In the genomic region with DNA sequence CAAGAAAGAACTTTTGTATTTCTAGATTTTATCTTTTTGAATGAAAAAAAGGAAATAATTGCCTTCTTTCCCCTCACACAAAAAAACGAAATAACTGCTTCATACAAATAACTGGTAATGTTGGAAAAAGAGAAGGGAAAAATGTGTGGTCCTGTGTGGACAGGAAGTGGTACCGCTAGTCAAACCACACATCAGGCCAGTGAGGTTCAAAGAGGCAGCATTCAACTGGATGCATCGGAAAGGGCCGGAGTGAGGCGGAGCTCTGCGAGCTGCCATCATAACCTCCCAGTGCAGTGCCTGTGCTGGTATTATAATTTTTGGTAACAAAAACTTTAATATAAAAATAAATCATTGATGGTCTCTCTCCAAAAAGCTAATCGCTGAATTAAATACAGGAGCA, we compare ENCODE assay signal across 26 cellular contexts.
DNase-seq lines count a peak whose midpoint lies in the region; ATAC-seq, FAIRE-seq and TF ChIP-seq lines count a peak whose summit lies in the region.
"Had no signal": no experiment of that assay in that cellular context is flagged by ENCODE, and none has a peak within 500 bp of the region (broad histone marks: within the 10 kb centered on the region; RNA-seq: fewer than 3 reads in every experiment).

No MANE protein-coding gene starts in this region.

- H3K27ac Mint-ChIP-seq in stimulated activated naive CD8-positive, alpha-beta T cell treated with anti-CD3 and anti-CD28 coated beads, Interleukin-15, Interleukin-2, amounts not matched to agents 100 ng/mL and 50 ng/mL, for 24 hours: peak overlapping the region; percentile 96
- peak overlapping the region; percentile 96 for H3K27ac Mint-ChIP-seq in T-helper 17 cell
- H3K27ac Mint-ChIP-seq in central memory CD8-positive, alpha-beta T cell (ENCODE audit: low read depth): peak overlapping the region; percentile 86
- H3K27ac Mint-ChIP-seq: H9 had no signal

- H3K4me3 Mint-ChIP-seq in stimulated activated naive CD8-positive, alpha-beta T cell treated with anti-CD3 and anti-CD28 coated beads, Interleukin-15, Interleukin-2, amounts not matched to agents 100 ng/mL and 50 ng/mL, for 24 hours: peak overlapping the region; percentile 85
- peak overlapping the region; percentile 93 for H3K4me3 Mint-ChIP-seq in T-helper 17 cell
- peak overlapping the region; percentile 88 for H3K4me3 Mint-ChIP-seq in central memory CD8-positive, alpha-beta T cell
- H3K4me3 Mint-ChIP-seq: H9 had no signal

- H3K36me3 ChIP-seq in esophagus muscularis mucosa: peaks cover 0 to 23% (median 14%) of the 10 kb centered on the region in 4 donors
- H3K36me3 ChIP-seq: cardiac muscle cell had no signal

- intact Hi-C loops in esophagus muscularis mucosa (cut with DNase I): no loop called here

- H3K27me3 Mint-ChIP-seq in stimulated activated naive CD8-positive, alpha-beta T cell treated with anti-CD3 and anti-CD28 coated beads, Interleukin-15, Interleukin-2, amounts not matched to agents 100 ng/mL and 50 ng/mL, for 24 hours: no peaks in the 10 kb centered on the region
- no peaks in the 10 kb centered on the region for H3K27me3 Mint-ChIP-seq in T-helper 17 cell
- no peaks in the 10 kb centered on the region for H3K27me3 Mint-ChIP-seq in central memory CD8-positive, alpha-beta T cell
- H3K27me3 Mint-ChIP-seq: activated B cell treated with CpG ODN at 0.5 μM for 24 hours had no signal

- no peak for TF ChIP-seq POLR2A in esophagus muscularis mucosa (IDR thresholded peaks at IDR 0.05; ENCODE audit: low read depth)

- H3K36me3 Mint-ChIP-seq in stimulated activated naive CD8-positive, alpha-beta T cell treated with anti-CD3 and anti-CD28 coated beads, Interleukin-15, Interleukin-2, amounts not matched to agents 100 ng/mL and 50 ng/mL, for 24 hours (ENCODE audit: low read depth): peaks cover 38% of the 10 kb centered on the region
- H3K36me3 Mint-ChIP-seq in T-helper 17 cell (ENCODE audit: low read depth): peaks cover 4% of the 10 kb centered on the region
- H3K36me3 Mint-ChIP-seq in central memory CD8-positive, alpha-beta T cell (ENCODE audit: insufficient read depth): peaks cover 10% of the 10 kb centered on the region

- H3K4me1 Mint-ChIP-seq in stimulated activated naive CD8-positive, alpha-beta T cell treated with anti-CD3 and anti-CD28 coated beads, Interleukin-15, Interleukin-2, amounts not matched to agents 100 ng/mL and 50 ng/mL, for 24 hours (ENCODE audit: low read depth): peaks cover 94% of the 10 kb centered on the region
- peaks cover 45% of the 10 kb centered on the region for H3K4me1 Mint-ChIP-seq in T-helper 17 cell
- peaks cover 61% of the 10 kb centered on the region for H3K4me1 Mint-ChIP-seq in central memory CD8-positive, alpha-beta T cell

- no peak for FAIRE-seq in HTR-8/SVneo (lab: Jason Lieb, UNC)

- no peak for TF ChIP-seq CTCF in esophagus muscularis mucosa (IDR thresholded peaks at IDR 0.05)

- 86% methylated on average over 7 of the region's 7 CpGs for WGBS in esophagus muscularis mucosa

- H3K4me3 ChIP-seq in esophagus muscularis mucosa: no peak overlapping the region
- H3K4me3 ChIP-seq: cardiac muscle cell, lower lobe of right lung, right lobe of liver, tibial nerve had no signal

- no peak for DNase-seq in stimulated activated naive CD8-positive, alpha-beta T cell treated with anti-CD3 and anti-CD28 coated beads, Interleukin-15, Interleukin-2, amounts not matched to agents 100 U/mL and 50 U/mL, for 24 hours
- DNase-seq in T-helper 17 cell: no peak
- no peak for DNase-seq in central memory CD8-positive, alpha-beta T cell (ENCODE audit: low spot score in 2 of 2)
- no peak for DNase-seq in esophagus muscularis mucosa (ENCODE audit: extremely low spot score)
- no peak for DNase-seq in SW480 (ENCODE audit: low spot score)
- DNase-seq in HTR-8/SVneo (ENCODE audit: insufficient read length, low spot score): no peak
- DNase-seq: activated B cell treated with CpG ODN at 0.5 μM for 24 hours; amniotic stem cell; foreskin keratinocyte; GDM1; H9; hippocampal formation; islet precursor cell; lower lobe of right lung; NCI-H1417 treated with DMSO at 0.1 percent for 48 hours; NCI-H2171 treated with DMSO at 0.1 percent for 48 hours; NCI-H69; PC-3; right lobe of liver; SHP77 treated with DMSO at 0.1 percent for 48 hours; stimulated activated naive CD4-positive, alpha-beta T cell had no signal

- TF ChIP-seq EP300 in esophagus muscularis mucosa (IDR thresholded peaks at IDR 0.05): no peak

- H3K27me3 ChIP-seq in esophagus muscularis mucosa: no peaks in the 10 kb centered on the region
- H3K27me3 ChIP-seq: cardiac muscle cell, foreskin keratinocyte, right lobe of liver, tibial nerve had no signal

- H3K4me1 ChIP-seq in esophagus muscularis mucosa: no peaks in the 10 kb centered on the region
- H3K4me1 ChIP-seq: parathyroid adenoma, right lobe of liver, tibial nerve had no signal

- no peaks in the 10 kb centered on the region for H3K9me3 ChIP-seq in T-helper 17 cell (ENCODE audit: control insufficient read depth, low read length, poor library complexity, severe bottlenecking)
- H3K9me3 ChIP-seq in esophagus muscularis mucosa: no peaks in the 10 kb centered on the region
- H3K9me3 ChIP-seq: lower lobe of right lung, right lobe of liver, tibial nerve had no signal

- H3K27ac ChIP-seq in esophagus muscularis mucosa (replicated peaks in 1 of 4): no peak overlapping the region
- H3K27ac ChIP-seq: cardiac muscle cell, epithelial cell of prostate, foreskin keratinocyte, lower lobe of right lung, parathyroid adenoma, right lobe of liver, tibial nerve had no signal

- no peak for ATAC-seq in stimulated activated naive CD8-positive, alpha-beta T cell treated with anti-CD3 and anti-CD28 coated beads, Interleukin-15, Interleukin-2, amounts not matched to agents 100 U/mL and 50 U/mL, for 24 hours
- ATAC-seq in T-helper 17 cell: no peak
- ATAC-seq in central memory CD8-positive, alpha-beta T cell (replicated peaks; ENCODE audit: extremely low read depth, poor library complexity, severe bottlenecking): no peak
- ATAC-seq: foreskin keratinocyte, lower lobe of right lung, PC-3 had no signal

- no peaks in the 10 kb centered on the region for H3K9me3 Mint-ChIP-seq in stimulated activated naive CD8-positive, alpha-beta T cell treated with anti-CD3 and anti-CD28 coated beads, Interleukin-15, Interleukin-2, amounts not matched to agents 100 ng/mL and 50 ng/mL, for 24 hours
- no peaks in the 10 kb centered on the region for H3K9me3 Mint-ChIP-seq in central memory CD8-positive, alpha-beta T cell
- H3K9me3 Mint-ChIP-seq: activated B cell treated with CpG ODN at 0.5 μM for 24 hours, H9 had no signal
